Comparison of ENCODE assay signal across 17 cellular contexts in genomic region chr20:41615671-41616070, GRCh38. TPM values are rescaled to one million over a fixed set of nuclear protein-coding genes. Genes with fewer than 3 reads are reported as not detected.
DNase-seq lines count a peak whose midpoint lies in the region; ATAC-seq and TF ChIP-seq lines count a peak whose summit lies in the region.
"Had no signal": no experiment of that assay in that cellular context is flagged by ENCODE, and none has a peak within 500 bp of the region (broad histone marks: within the 10 kb centered on the region; RNA-seq: fewer than 3 reads in every experiment).

No MANE protein-coding gene starts in this region.

- intact Hi-C loops in MCF 10A (cut with micrococcal nuclease), result loop anchor here (10.0 kb wide), 1 partner anchor 91 kb away; no protein-coding TSS in a partner anchor
- intact Hi-C loops in breast epithelium (cut with DNase I; ENCODE audit: low total_unique reads), result no loop called here
- intact Hi-C loops in colonic mucosa (cut with DNase I), result no loop called here

- no TSS peak for BruUV-seq in MCF 10A (replicated peaks; lab: Mats Ljungman, UMichigan)

- H3K4me1 ChIP-seq in breast epithelium (peaks cover 0 to 18% of the 10 kb centered on the region in 2 donors), colonic mucosa (no peaks in the 10 kb centered on the region)

- CTCF ChIA-PET in MCF 10A (lab: Yijun Ruan, JAX), result interaction anchor here (0.6 to 1.5 kb wide), 6 partner anchors 13 to 443 kb away, joined by 3 to 7 read pairs (median 4); no protein-coding TSS in a partner anchor

- POLR2A ChIA-PET in MCF 10A (lab: Yijun Ruan, JAX), result interaction anchor here (0.6 to 4.3 kb wide), 8 partner anchors 10 to 89 kb away, joined by 3 to 29 read pairs (median 4); no protein-coding TSS in a partner anchor

- no peak overlapping the region for H3K9ac ChIP-seq in colonic mucosa (ENCODE audit: low read depth in 2 of 2, low read length in 2 of 2)
- H3K9ac ChIP-seq: parathyroid adenoma had no signal

- DNase-seq in MCF 10A (ENCODE audit: unreplicated experiment), result no peak
- no peak for DNase-seq in breast epithelium (ENCODE audit: low spot score in 2 of 2)
- peak; percentile 24 for DNase-seq in RPMI7951 (ENCODE audit: low read depth)
- no peak for DNase-seq in effector memory CD8-positive, alpha-beta T cell
- DNase-seq in LoVo (ENCODE audit: low spot score), result no peak
- no peak for DNase-seq in colonic mucosa
- DNase-seq: activated naive CD4-positive, alpha-beta T cell treated with anti-CD3 and anti-CD28 coated beads for 36 hours; DMS153; effector CD4-positive, alpha-beta T cell; heart right ventricle; left cardiac atrium; NCI-H2081; small intestine; stimulated activated naive CD4-positive, alpha-beta T cell treated with Interleukin-2 at 50 U/mL for 16 hours had no signal

- no peaks in the 10 kb centered on the region for H3K27me3 Mint-ChIP-seq in MCF 10A (ENCODE audit: insufficient read depth, unreplicated experiment)
- no peaks in the 10 kb centered on the region for H3K27me3 Mint-ChIP-seq in effector memory CD8-positive, alpha-beta T cell

- no peak overlapping the region for H3K4me3 Mint-ChIP-seq in MCF 10A (ENCODE audit: unreplicated experiment)
- peak overlapping the region; percentile 4 to 60 for H3K4me3 Mint-ChIP-seq in effector memory CD8-positive, alpha-beta T cell

- H3K27me3 ChIP-seq in breast epithelium (no peaks in the 10 kb centered on the region), colonic mucosa (no peaks in the 10 kb centered on the region)
- H3K27me3 ChIP-seq: heart right ventricle had no signal

- H3K27ac Mint-ChIP-seq in MCF 10A (ENCODE audit: low read depth, unreplicated experiment), result peak overlapping the region; percentile 41
- peak overlapping the region; percentile 38 to 55 for H3K27ac Mint-ChIP-seq in effector memory CD8-positive, alpha-beta T cell
- H3K27ac Mint-ChIP-seq: activated naive CD4-positive, alpha-beta T cell treated with anti-CD3 and anti-CD28 coated beads for 36 hours had no signal

- H3K9me3 ChIP-seq in breast epithelium (no peaks in the 10 kb centered on the region), colonic mucosa (no peaks in the 10 kb centered on the region)
- H3K9me3 ChIP-seq: heart right ventricle had no signal

- no peaks in the 10 kb centered on the region for H3K36me3 Mint-ChIP-seq in MCF 10A (ENCODE audit: insufficient read depth, unreplicated experiment)
- peaks cover 10% of the 10 kb centered on the region for H3K36me3 Mint-ChIP-seq in effector memory CD8-positive, alpha-beta T cell (ENCODE audit: insufficient read depth)

- H3K36me3 ChIP-seq in breast epithelium, result no peaks in the 10 kb centered on the region
- no peaks in the 10 kb centered on the region for H3K36me3 ChIP-seq in colonic mucosa
- H3K36me3 ChIP-seq: heart right ventricle had no signal

- no peaks in the 10 kb centered on the region for H3K9me3 Mint-ChIP-seq in MCF 10A (ENCODE audit: unreplicated experiment)
- H3K9me3 Mint-ChIP-seq in effector memory CD8-positive, alpha-beta T cell, result no peaks in the 10 kb centered on the region
- H3K9me3 Mint-ChIP-seq: activated naive CD4-positive, alpha-beta T cell treated with anti-CD3 and anti-CD28 coated beads for 36 hours had no signal

- no peak overlapping the region for H3K4me3 ChIP-seq in breast epithelium
- no peak overlapping the region for H3K4me3 ChIP-seq in colonic mucosa
- H3K4me3 ChIP-seq: heart right ventricle had no signal

- TF ChIP-seq POLR2A in breast epithelium (IDR thresholded peaks at IDR 0.05), result no peak

- peaks cover 29% of the 10 kb centered on the region for H3K4me1 Mint-ChIP-seq in MCF 10A (ENCODE audit: insufficient read depth, unreplicated experiment)
- peaks cover 32 to 42% of the 10 kb centered on the region in 2 donors for H3K4me1 Mint-ChIP-seq in effector memory CD8-positive, alpha-beta T cell (ENCODE audit: low read depth in 2 of 2)

- ATAC-seq in effector memory CD8-positive, alpha-beta T cell (replicated peaks), result no peak
- ATAC-seq in GM18861 (IDR thresholded peaks at IDR 0.05; ENCODE audit: unreplicated experiment) (no peak), HG02759 (IDR thresholded peaks at IDR 0.05; ENCODE audit: unreplicated experiment) (no peak)
- ATAC-seq: heart right ventricle, left cardiac atrium had no signal

- H3K27ac ChIP-seq in breast epithelium (no peak overlapping the region), colonic mucosa (no peak overlapping the region)
- H3K27ac ChIP-seq: heart right ventricle had no signal

- no peak for TF ChIP-seq CTCF in MCF 10A (IDR thresholded peaks at IDR 0.05; ENCODE audit: unreplicated experiment)
- no peak for TF ChIP-seq CTCF in breast epithelium (IDR thresholded peaks at IDR 0.05)
- no peak for TF ChIP-seq CTCF in colonic mucosa (IDR thresholded peaks at IDR 0.05)

RNA-seq across cellular contexts. Expression of gene CHD6, which starts 2.5 kb away (rescaled TPM):
- total RNA-seq in MCF 10A (2022), result 27.1 and 27.2 TPM in 2 replicates
- 10 to 100 TPM; 31.4 to 85.8 (median 81.0) TPM for total RNA-seq in breast epithelium
- total RNA-seq in RPMI7951 (2014; rRNA removed; shearing (Covaris generic)), result 14.3 and 17.4 TPM in 2 replicates
- 10 to 100 TPM; 18.9 to 27.2 TPM for total RNA-seq in colonic mucosa
